11 cellular contexts compared by ENCODE assay signal in the genomic region with DNA sequence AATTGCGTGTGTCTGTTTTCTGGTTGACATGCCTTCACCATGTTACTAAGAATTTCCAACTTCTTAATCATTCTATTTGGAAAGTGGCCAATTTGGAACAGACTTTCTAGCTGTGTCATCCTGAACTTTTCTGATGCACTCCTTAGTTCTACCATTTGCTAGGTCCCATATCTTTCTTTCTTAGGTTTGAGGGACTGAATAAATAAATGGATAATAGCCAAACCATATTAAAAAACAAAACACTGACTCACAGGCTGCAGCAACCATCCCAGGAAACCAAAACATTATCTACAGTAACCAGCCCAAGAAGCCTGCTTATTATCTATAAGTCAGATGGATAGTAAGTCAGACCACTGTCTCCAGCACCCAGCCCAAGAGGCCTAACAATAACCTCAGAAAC. TPM values are rescaled to one million over a fixed set of nuclear protein-coding genes. Genes with fewer than 3 reads are reported as not detected.
DNase-seq lines count a peak whose midpoint lies in the region; ATAC-seq and TF ChIP-seq lines count a peak whose summit lies in the region.
"Had no signal": no experiment of that assay in that cellular context is flagged by ENCODE, and none has a peak within 500 bp of the region (broad histone marks: within the 10 kb centered on the region; RNA-seq: fewer than 3 reads in every experiment).

No MANE protein-coding gene starts in this region.

- in situ Hi-C loops in transverse colon (cut with MboI; ENCODE audit: low pct_ligation_motif_present in 1 of 4, low pct_unique_long_range_greater_than_20kb in 1 of 4, low sequenced_read_pairs in 3 of 4), result no loop called here

- H3K27me3 ChIP-seq in adrenal gland (no peaks in the 10 kb centered on the region), transverse colon (no peaks in the 10 kb centered on the region)

- DNase-seq in HS-27A (ENCODE audit: low read depth), result peak; percentile 82
- DNase-seq in adrenal gland, result no peak
- DNase-seq in glomerular endothelial cell (ENCODE audit: extremely low read depth, low read depth, low spot score), result peak; percentile 54
- no peak for DNase-seq in transverse colon
- DNase-seq in HuH-7 (ENCODE audit: low spot score), result no peak
- DNase-seq: NCI-H1105 treated with DMSO at 0.1 percent for 48 hours, substantia nigra had no signal

- intact Hi-C loops in adrenal gland (cut with DNase I), result no loop called here
- intact Hi-C loops in transverse colon (cut with DNase I; ENCODE audit: low total_unique reads), result no loop called here

- H3K4me3 ChIP-seq in adrenal gland (no peak overlapping the region), transverse colon (no peak overlapping the region)
- H3K4me3 ChIP-seq: SK-N-MC had no signal

- TF ChIP-seq POLR2A in adrenal gland (IDR thresholded peaks at IDR 0.05) (no peak), transverse colon (IDR thresholded peaks at IDR 0.05) (no peak)

- H3K4me1 ChIP-seq in adrenal gland (replicated peaks in 1 of 2), result peaks cover 19 to 20% of the 10 kb centered on the region in 2 donors
- peaks cover 5 to 25% (median 21%) of the 10 kb centered on the region in 4 donors for H3K4me1 ChIP-seq in transverse colon

- peak overlapping the region in 4 of 5 donors; percentile 55 to 82 (median 64) for H3K27ac ChIP-seq in adrenal gland
- H3K27ac ChIP-seq in transverse colon, result peak overlapping the region; percentile 11 to 50 (median 39)
- H3K27ac ChIP-seq: SK-N-MC had no signal

- WGBS in adrenal gland, 4 donors, result 21 to 35% (median 26%) methylated on average over 1 of the region's 1 CpG
- 66% methylated on average over 1 of the region's 1 CpG; no CpG with 5 or more reads in 1 of the 2 donors for WGBS in transverse colon (ENCODE audit: low coverage in 1 of 2), 2 donors

- H3K9me3 ChIP-seq in adrenal gland (replicated peaks in 1 of 3) (no peaks in the 10 kb centered on the region), transverse colon (no peaks in the 10 kb centered on the region)

- ATAC-seq in GM19395 (IDR thresholded peaks at IDR 0.05; ENCODE audit: unreplicated experiment) (no peak), esophagus mucosa (no peak)

- no peak for TF ChIP-seq EP300 in transverse colon (IDR thresholded peaks at IDR 0.05; ENCODE audit: low read depth)

- TF ChIP-seq CTCF in adrenal gland (IDR thresholded peaks at IDR 0.05), result no peak
- no peak for TF ChIP-seq CTCF in transverse colon (IDR thresholded peaks at IDR 0.05)

- no peaks in the 10 kb centered on the region for H3K36me3 ChIP-seq in adrenal gland (replicated peaks in 1 of 2)
- no peaks in the 10 kb centered on the region for H3K36me3 ChIP-seq in transverse colon

RNA-seq across cellular contexts. Expression of a gene that starts 57.5 kb away (rescaled TPM):
- not detected for total RNA-seq in adrenal gland
- not detected for polyA plus RNA-seq in adrenal gland
- not detected in 2 replicates for total RNA-seq in glomerular endothelial cell
- total RNA-seq in transverse colon, result not detected
- not detected for total RNA-seq in esophagus mucosa
- total RNA-seq: liver had no signal
- polyA plus RNA-seq: liver had no signal

Comparison
In these comparisons a context has a peak if more than half of its experiments do, and no peak if none do; other contexts are left out.
1. DNase-seq: peak in HS-27A (single experiment) and glomerular endothelial cell (single experiment); none in adrenal gland (0 of 7), transverse colon (single experiment) and HuH-7 (single experiment).